In genomic region chr22:42070517-42071422, GRCh38 we compare ENCODE assay signal across 8 cellular contexts. TPM values are rescaled to one million over a fixed set of nuclear protein-coding genes. Genes with fewer than 3 reads are reported as not detected.
DNase-seq lines count a peak whose midpoint lies in the region; ATAC-seq, FAIRE-seq and TF ChIP-seq lines count a peak whose summit lies in the region.

TSS of gene NAGA (minus strand) at chr22:42070812. CDS start at chr22:42070297, 515 bp downstream.

- H3K27ac ChIP-seq in A549 (peak within 1 kb of the TSS; percentile 68 to 84), brain microvascular endothelial cell (peak within 1 kb of the TSS; percentile 68), sigmoid colon (peak within 1 kb of the TSS; percentile 88 to 93 (median 90))

- peak; percentile 96 to 99 for ATAC-seq in A549
- ATAC-seq in GM18867 (IDR thresholded peaks at IDR 0.05; ENCODE audit: unreplicated experiment), result peak; percentile 90
- peak; percentile 88 for ATAC-seq in HG03097 (IDR thresholded peaks at IDR 0.05; ENCODE audit: low FRiP score, unreplicated experiment)

- no peak for FAIRE-seq in A549 (lab: Jason Lieb, UNC)

- H3K9me3 ChIP-seq in A549, result peaks cover 5% of the 10 kb centered on the region; the same call in 1 of the 3 replicates
- no peaks in the 10 kb centered on the region for H3K9me3 ChIP-seq in sigmoid colon

- peak within 1 kb of the TSS; percentile 94 for H3K4me2 ChIP-seq in A549

- no peaks in the 10 kb centered on the region for H3K27me3 ChIP-seq in brain microvascular endothelial cell (replicated peaks)
- no peaks in the 10 kb centered on the region for H3K27me3 ChIP-seq in sigmoid colon

- CTCF ChIA-PET in A549 (lab: Yijun Ruan, JAX), result no interaction called here

- WGBS in A549 (ENCODE audit: missing lambda C conversion rate), result 6% methylated on average over 20 of the region's 56 CpGs
- WGBS in sigmoid colon, 2 donors, result 0% methylated on average over 56 of the region's 56 CpGs

- TF ChIP-seq EP300 in A549 (IDR thresholded peaks at IDR 0.05) (no peak), sigmoid colon (IDR thresholded peaks at IDR 0.05) (no peak)

- TF ChIP-seq RAD21 in A549 (conservative IDR thresholded peaks at IDR 0.05 in 1 of 2, IDR thresholded peaks at IDR 0.05 in 1 of 2), result no peak

- in situ Hi-C loops in brain microvascular endothelial cell (cut with HindIII; ENCODE audit: low pct_ligation_motif_present, low sequenced_read_pairs), result no loop called here

- intact Hi-C loops in sigmoid colon (cut with DNase I), result loop anchor here (1.0 to 10.0 kb wide), 2 partner anchors 20 to 386 kb away; partner anchors contain the start of genes NDUFA6 and SNU13

- TF ChIP-seq POLR2A in A549 (IDR thresholded peaks at IDR 0.05; ENCODE audit: low read length), result peak; percentile 72
- peak; percentile 73 to 91 for TF ChIP-seq POLR2A in sigmoid colon (IDR thresholded peaks at IDR 0.05)

- TF ChIP-seq CTCF in A549 (IDR thresholded peaks at IDR 0.05) (no peak), brain microvascular endothelial cell (IDR thresholded peaks at IDR 0.05; ENCODE audit: low read depth, low read length, missing control alignments) (no peak), sigmoid colon (IDR thresholded peaks at IDR 0.05) (no peak)

- POLR2A ChIA-PET in A549 (lab: Yijun Ruan, JAX), result interaction anchor here (0.6 to 0.9 kb wide), 2 partner anchors 9 to 20 kb away, joined by 3 read pairs; partner anchors contain the start of genes NDUFA6 and SMDT1

- H3K36me3 ChIP-seq in brain microvascular endothelial cell (replicated peaks) (peaks cover 4% of the 10 kb centered on the region), sigmoid colon (peaks cover 5 to 27% (median 15%) of the 10 kb centered on the region in 4 donors)

- DNase-seq in A549 (ENCODE audit: low read depth in 1 of 2, low spot score in 1 of 2) (peak; percentile 91 to 92), NCI-H2171 (lab: John Stamatoyannopoulos, UW) (peak; percentile 98), UCSD-AML1 (lab: John Stamatoyannopoulos, UW; ENCODE audit: unreplicated experiment) (peak; percentile 98), brain microvascular endothelial cell (peak; percentile 94), iPS DF 4.7 (ENCODE audit: extremely low read depth, low spot score) (peak; percentile 78), sigmoid colon (peak; percentile 98)

- H3K4me1 ChIP-seq in A549 (peaks cover 6% of the 10 kb centered on the region; the same call in 1 of the 3 replicates), sigmoid colon (peaks cover 0 to 47% (median 39%) of the 10 kb centered on the region in 4 donors)

- H3K4me3 ChIP-seq in A549, result peak within 1 kb of the TSS; percentile 47
- peak within 1 kb of the TSS; percentile 63 for H3K4me3 ChIP-seq in brain microvascular endothelial cell (ENCODE audit: low read depth, low read length)
- H3K4me3 ChIP-seq in sigmoid colon, result peak within 1 kb of the TSS; percentile 52 to 68 (median 62)

TF ChIP-seq in A549, 52 proteins besides CTCF, POLR2A, EP300 and RAD21:
- TF ChIP-seq GATA3 (IDR thresholded peaks at IDR 0.05; ENCODE audit: borderline replicate concordance) (no peak), PHF8 (IDR thresholded peaks at IDR 0.05; ENCODE audit: borderline replicate concordance, low read depth) (peak; percentile 30; the same call in 1 of the 2 replicates), MAZ (IDR thresholded peaks at IDR 0.05; ENCODE audit: borderline replicate concordance, low read depth, low read length) (no peak), REST (IDR thresholded peaks at IDR 0.05) (no peak), HDAC2 (IDR thresholded peaks at IDR 0.05) (no peak), ZSCAN20 (CRISPR knock-in tag; IDR thresholded peaks at IDR 0.05) (no peak), KDM5A (IDR thresholded peaks at IDR 0.05) (no peak), HOXB5 (CRISPR knock-in tag; IDR thresholded peaks at IDR 0.05) (peak; percentile 60; the same call in 1 of the 2 replicates), E2F6 (IDR thresholded peaks at IDR 0.05; ENCODE audit: borderline replicate concordance, low read depth) (peak; percentile 93), MAX (IDR thresholded peaks at IDR 0.05) (peak; percentile 92), HOXA7 (CRISPR knock-in tag; IDR thresholded peaks at IDR 0.05) (no peak), HOXB13 (CRISPR knock-in tag; IDR thresholded peaks at IDR 0.05; ENCODE audit: low read depth) (peak; percentile 87), RCOR1 (IDR thresholded peaks at IDR 0.05; ENCODE audit: low read depth, low read length) (no peak)

RNA-seq across cellular contexts. Expression of gene NAGA, which starts in this region (rescaled TPM):
- polyA plus RNA-seq in A549 (2011; rRNA removed) (8.9 and 11.4 TPM in 2 replicates), A549 (2017; fragmentation: RNase III; extraction: RNeasy Plus Mini Kit Qiagen cat#74134 plus additional on column Dnase treatment) (6.3 to 6.6 TPM (median 6.5 TPM) in 3 replicates), sigmoid colon (10 to 100 TPM in 2 of 3 donors, 1 to 10 TPM in 1; 6.6 to 27.7 (median 20.1) TPM)
- 8.9 and 11.9 TPM in 2 replicates for polyA plus RNA-seq in A549 (2012; cell fraction: cytosol; rRNA removed)
- 18.8 and 20.0 TPM in 2 replicates for polyA plus RNA-seq in A549 (2012; cell fraction: nucleus; rRNA removed)
- polyA minus RNA-seq in A549 (2011; rRNA and poly(A)+ RNA removed), result 16.8 and 18.2 TPM in 2 replicates
- total RNA-seq in sigmoid colon, result 10 to 100 TPM; 18.6 to 28.6 (median 21.7) TPM

Comparison
In these comparisons a context has a peak if more than half of its experiments do, and no peak if none do; other contexts are left out.
1. Peak in every context shown above with its lines: DNase-seq, ATAC-seq, H3K4me3 ChIP-seq and H3K27ac ChIP-seq.